In the genomic region with DNA sequence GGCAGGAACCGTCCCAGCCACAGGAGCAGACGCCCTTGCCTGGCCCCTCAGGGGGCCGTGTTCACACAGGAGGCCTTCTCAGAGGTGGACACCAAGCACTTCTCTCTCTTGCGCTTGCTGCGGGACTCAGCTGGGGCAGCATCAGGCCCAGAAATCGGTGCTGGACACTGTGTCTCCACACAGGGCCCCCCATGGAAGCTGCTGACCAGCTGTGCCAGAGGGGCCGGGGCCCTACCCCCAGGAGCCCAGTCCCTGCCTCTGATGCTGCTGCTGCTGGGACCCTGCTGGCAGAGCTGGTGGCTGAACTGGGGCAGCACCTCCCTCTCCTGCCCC, we compare ENCODE assay signal across 12 cellular contexts. TPM values are rescaled to one million over a fixed set of nuclear protein-coding genes. Genes with fewer than 3 reads are reported as not detected.
DNase-seq lines count a peak whose midpoint lies in the region; ATAC-seq and TF ChIP-seq lines count a peak whose summit lies in the region.
"Had no signal": no experiment of that assay in that cellular context is flagged by ENCODE, and none has a peak within 500 bp of the region (broad histone marks: within the 10 kb centered on the region; RNA-seq: fewer than 3 reads in every experiment).

No MANE protein-coding gene starts in this region.

- H3K36me3 ChIP-seq in mucosa of rectum (ENCODE audit: control insufficient read depth in 2 of 2, insufficient read depth in 2 of 2, low read length in 2 of 2) (no peaks in the 10 kb centered on the region), thyroid gland (peaks cover 0 to 3% of the 10 kb centered on the region in 2 donors)

- TF ChIP-seq POLR2A in thyroid gland (IDR thresholded peaks at IDR 0.05) = no peak

- peak overlapping the region; percentile 39 for H3K4me3 ChIP-seq in LNCaP clone FGC (ENCODE audit: low read depth, low read length)
- H3K4me3 ChIP-seq in mucosa of rectum (ENCODE audit: low read length in 2 of 2) = no peak overlapping the region
- no peak overlapping the region for H3K4me3 ChIP-seq in thyroid gland (replicated peaks in 1 of 3)
- H3K4me3 ChIP-seq in foreskin fibroblast (ENCODE audit: low read depth in 1 of 2, low read length in 2 of 2) = no peak overlapping the region

- ATAC-seq in GM21526 (IDR thresholded peaks at IDR 0.05; ENCODE audit: low FRiP score, unreplicated experiment) = no peak

- no peak overlapping the region for H3K4me3 Mint-ChIP-seq in chondrocyte (ENCODE audit: unreplicated experiment)
- H3K4me3 Mint-ChIP-seq in activated naive CD8-positive, alpha-beta T cell treated with anti-CD3 and anti-CD28 coated beads for 36 hours = no peak overlapping the region

- no peak for DNase-seq in LNCaP clone FGC (ENCODE audit: low read depth)
- DNase-seq in chondrocyte (ENCODE audit: low spot score) = no peak
- no peak for DNase-seq in thyroid gland
- DNase-seq in foreskin fibroblast = no peak
- DNase-seq in middle frontal gyrus (ENCODE audit: extremely low spot score, low spot score) = no peak
- DNase-seq in activated naive CD8-positive, alpha-beta T cell treated with anti-CD3 and anti-CD28 coated beads for 36 hours = no peak
- DNase-seq: brain microvascular endothelial cell, EL, NCI-H2081, posterior cingulate gyrus had no signal

- H3K4me1 ChIP-seq in mucosa of rectum (ENCODE audit: control insufficient read depth in 2 of 2, insufficient read depth in 2 of 2, low read length in 2 of 2) (peaks cover 65 to 76% of the 10 kb centered on the region in 2 donors), thyroid gland (peaks cover 76 to 80% of the 10 kb centered on the region in 2 donors)

- H3K27me3 Mint-ChIP-seq in chondrocyte (ENCODE audit: low read depth) = no peaks in the 10 kb centered on the region
- peaks cover 21% of the 10 kb centered on the region for H3K27me3 Mint-ChIP-seq in activated naive CD8-positive, alpha-beta T cell treated with anti-CD3 and anti-CD28 coated beads for 36 hours

- no peaks in the 10 kb centered on the region for H3K9me3 Mint-ChIP-seq in chondrocyte (ENCODE audit: low read depth)
- no peaks in the 10 kb centered on the region for H3K9me3 Mint-ChIP-seq in activated naive CD8-positive, alpha-beta T cell treated with anti-CD3 and anti-CD28 coated beads for 36 hours

- intact Hi-C loops in thyroid gland (cut with DNase I) = no loop called here

- H3K27ac Mint-ChIP-seq in chondrocyte (ENCODE audit: unreplicated experiment) = peak overlapping the region; percentile 99
- no peak overlapping the region for H3K27ac Mint-ChIP-seq in activated naive CD8-positive, alpha-beta T cell treated with anti-CD3 and anti-CD28 coated beads for 36 hours

- peak overlapping the region; percentile 60 for H3K9ac ChIP-seq in mucosa of rectum (ENCODE audit: low read depth in 1 of 2, low read length in 2 of 2)

- no peaks in the 10 kb centered on the region for H3K36me3 Mint-ChIP-seq in chondrocyte (ENCODE audit: low read depth)
- no peaks in the 10 kb centered on the region for H3K36me3 Mint-ChIP-seq in activated naive CD8-positive, alpha-beta T cell treated with anti-CD3 and anti-CD28 coated beads for 36 hours

- WGBS in thyroid gland, 2 donors = 60 to 83% methylated on average over 1 to 2 of the region's 7 CpGs

- H3K27me3 ChIP-seq in mucosa of rectum (ENCODE audit: control insufficient read depth in 2 of 2, insufficient read depth in 2 of 2, low read length in 2 of 2) (no peaks in the 10 kb centered on the region), thyroid gland (no peaks in the 10 kb centered on the region)
- H3K27me3 ChIP-seq: brain microvascular endothelial cell had no signal

- no peaks in the 10 kb centered on the region for H3K9me3 ChIP-seq in mucosa of rectum (ENCODE audit: control insufficient read depth in 2 of 2, low read length in 2 of 2)
- no peaks in the 10 kb centered on the region for H3K9me3 ChIP-seq in thyroid gland

- H3K4me1 Mint-ChIP-seq in chondrocyte (ENCODE audit: low read depth) = peaks cover 62% of the 10 kb centered on the region
- H3K4me1 Mint-ChIP-seq in activated naive CD8-positive, alpha-beta T cell treated with anti-CD3 and anti-CD28 coated beads for 36 hours = peaks cover 9% of the 10 kb centered on the region

- H3K27ac ChIP-seq in mucosa of rectum (ENCODE audit: low read depth in 2 of 2, low read length in 2 of 2) = peak overlapping the region; percentile 91 to 95
- peak overlapping the region; percentile 92 to 98 (median 94) for H3K27ac ChIP-seq in thyroid gland
- H3K27ac ChIP-seq: brain microvascular endothelial cell had no signal

- TF ChIP-seq CTCF in LNCaP clone FGC (IDR thresholded peaks at IDR 0.05; ENCODE audit: control insufficient read depth, extremely low read depth, insufficient read depth) (no peak), chondrocyte (IDR thresholded peaks at IDR 0.05) (no peak), thyroid gland (IDR thresholded peaks at IDR 0.05) (no peak), foreskin fibroblast (IDR thresholded peaks at IDR 0.05; ENCODE audit: low read depth, low read length) (no peak)

RNA-seq across cellular contexts. Expression of gene PLXNB2, which starts 4.0 kb away (rescaled TPM):
- total RNA-seq in chondrocyte = 300 to 356 TPM (median 346 TPM) in 3 replicates
- 100 to 1,000 TPM; 143 to 266 (median 215) TPM for total RNA-seq in thyroid gland
- total RNA-seq in activated naive CD8-positive, alpha-beta T cell treated with anti-CD3 and anti-CD28 coated beads for 36 hours = 10 to 100 TPM; 16.1 to 16.8 TPM

RNA-seq across cellular contexts. Expression of gene DENND6B, which starts 23.3 kb away (rescaled TPM):
- total RNA-seq in chondrocyte (7.7 to 8.8 TPM (median 8.1 TPM) in 3 replicates), thyroid gland (10 to 100 TPM in 2 of 4 donors, 1 to 10 TPM in 2; 4.3 to 14.3 (median 9.3) TPM)
- total RNA-seq in activated naive CD8-positive, alpha-beta T cell treated with anti-CD3 and anti-CD28 coated beads for 36 hours = 1 to 10 TPM; 4.2 to 4.7 TPM

RNA-seq across cellular contexts. Expression of gene MAPK11, which starts 33.3 kb away (rescaled TPM):
- total RNA-seq in chondrocyte = 9.3 to 19.9 TPM (median 17.7 TPM) in 3 replicates
- total RNA-seq in thyroid gland = 1 to 10 TPM; 2.8 to 4.7 (median 4.0) TPM
- 1 to 10 TPM; 3.2 to 3.3 TPM for total RNA-seq in activated naive CD8-positive, alpha-beta T cell treated with anti-CD3 and anti-CD28 coated beads for 36 hours

RNA-seq across cellular contexts. Expression of gene PPP6R2, which starts 39.6 kb away (rescaled TPM):
- total RNA-seq in chondrocyte (46.2 to 53.1 TPM (median 47.1 TPM) in 3 replicates), thyroid gland (100 to 1,000 TPM in 1 of 4 donors, 10 to 100 TPM in 3; 65.7 to 103 (median 74.0) TPM)
- 10 to 100 TPM; 38.3 to 41.2 TPM for total RNA-seq in activated naive CD8-positive, alpha-beta T cell treated with anti-CD3 and anti-CD28 coated beads for 36 hours

RNA-seq across cellular contexts. Expression of gene MAPK12, which starts 42.0 kb away (rescaled TPM):
- total RNA-seq in chondrocyte (34.6 to 46.6 TPM (median 44.7 TPM) in 3 replicates), thyroid gland (1 to 10 TPM; 3.1 to 5.1 (median 3.7) TPM)
- total RNA-seq in activated naive CD8-positive, alpha-beta T cell treated with anti-CD3 and anti-CD28 coated beads for 36 hours = 1 to 10 TPM; 3.5 to 3.6 TPM

Comparison
In these comparisons a context has a peak if more than half of its experiments do, and no peak if none do; other contexts are left out.
1. RNA of gene PLXNB2, which starts 4.0 kb away (total RNA-seq): 300 to 356 TPM in chondrocyte and 143 to 266 TPM in thyroid gland; 16.1 to 16.8 TPM in activated naive CD8-positive, alpha-beta T cell treated with anti-CD3 and anti-CD28 coated beads for 36 hours; every median in the first group is over 4 times any median in the second.